Comparison of ENCODE assay signal across 12 cellular contexts in the genomic region with DNA sequence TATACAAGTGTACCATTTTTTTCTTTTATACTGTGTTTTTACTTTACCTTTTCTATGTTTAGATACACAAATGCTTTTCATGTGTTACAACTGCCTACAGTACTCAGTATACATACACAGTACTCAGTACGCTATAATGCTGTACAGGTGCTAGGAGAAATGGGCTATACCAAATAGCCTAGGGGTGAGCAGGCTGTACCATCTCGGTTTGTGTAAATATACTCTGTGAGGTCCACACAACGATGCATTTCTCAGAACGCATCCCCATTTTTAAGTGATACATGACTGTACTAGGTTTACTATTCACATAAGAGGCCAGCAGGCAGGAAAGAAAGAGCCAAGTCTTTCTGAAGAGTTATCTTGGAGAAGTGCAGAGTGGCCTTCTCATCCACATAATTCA.
DNase-seq lines count a peak whose midpoint lies in the region; FAIRE-seq and TF ChIP-seq lines count a peak whose summit lies in the region.
"Had no signal": no experiment of that assay in that cellular context is flagged by ENCODE, and none has a peak within 500 bp of the region (broad histone marks: within the 10 kb centered on the region; RNA-seq: fewer than 3 reads in every experiment).

No MANE protein-coding gene starts in this region.

- H4K5ac ChIP-seq in H1 (ENCODE audit: insufficient read length, low read depth, low read length), result no peak overlapping the region

- POLR2A ChIA-PET in H1 (lab: Charles Lee; ENCODE audit: partially characterized antibody), result no interaction called here

- no peak overlapping the region for H2BK120ac ChIP-seq in H1 (replicated peaks; ENCODE audit: low read depth, low read length)

- no peak overlapping the region for H2AFZ ChIP-seq in H1 (ENCODE audit: low read length)

- DNase-seq in NCI-H748 (lab: John Stamatoyannopoulos, UW; ENCODE audit: unreplicated experiment) (peak; percentile 29), NCI-H748 treated with DMSO at 0.1 percent for 48 hours (lab: John Stamatoyannopoulos, UW) (no peak), DMS53 treated with DMSO at 0.1 percent for 48 hours (lab: John Stamatoyannopoulos, UW; ENCODE audit: unreplicated experiment) (peak; percentile 21), NCI-H69 (lab: John Stamatoyannopoulos, UW) (peak; percentile 21), H1 (ENCODE audit: low read depth in 1 of 2, low spot score in 2 of 2) (no peak), NCI-H2171 treated with DMSO at 0.1 percent for 48 hours (lab: John Stamatoyannopoulos, UW) (no peak)
- no peak for DNase-seq in activated effector memory CD4-positive, alpha-beta T cell treated with anti-CD3 and anti-CD28 coated beads, Interleukin-2, amount 50 U/mL, for 16 hours
- DNase-seq: C1 segment of cervical spinal cord; CD4-positive, alpha-beta T cell; DND-41; GF-D8; H7 had no signal

- no peak for TF ChIP-seq POLR2A in H1 (IDR thresholded peaks at IDR 0.05; ENCODE audit: control extremely low read depth in 1 of 2, low read depth in 2 of 2, low read length in 2 of 2)

- H3K23me2 ChIP-seq in H1 (ENCODE audit: low read depth, low read length), result no peaks in the 10 kb centered on the region

- no peaks in the 10 kb centered on the region for H3K9me3 ChIP-seq in H1 (ENCODE audit: insufficient read depth in 2 of 2, low read depth in 1 of 2, low read length in 1 of 2)

- H2BK5ac ChIP-seq in H1 (ENCODE audit: low read depth, low read length), result no peak overlapping the region

- peaks cover under 1 to 3% (median 2%) of the 10 kb centered on the region in 4 experiments; a peak in 4 of 7 replicates for H3K27me3 ChIP-seq in H1 (replicated peaks in 1 of 4; ENCODE audit: control insufficient read depth in 3 of 4, extremely low read depth in 1 of 4, insufficient read depth in 3 of 4, low read length in 3 of 4)

- no peak for TF ChIP-seq RAD21 in H1 (IDR thresholded peaks at IDR 0.05 in 1 of 2, conservative IDR thresholded peaks at IDR 0.05 in 1 of 2; ENCODE audit: low read depth in 2 of 2, low read length in 2 of 2)

- no peak overlapping the region for H3K4me2 ChIP-seq in H1 (ENCODE audit: insufficient read depth in 1 of 2, low read depth in 2 of 2, low read length in 2 of 2)

- H2AK5ac ChIP-seq in H1 (ENCODE audit: low read depth, low read length), result no peak overlapping the region

- H3K79me2 ChIP-seq in H1 (ENCODE audit: control insufficient read depth in 1 of 2, insufficient read depth in 2 of 2, low read length in 2 of 2), result no peaks in the 10 kb centered on the region

- no peak overlapping the region for H3K27ac ChIP-seq in H1 (ENCODE audit: low read depth, low read length)

- no peak overlapping the region for H3K18ac ChIP-seq in H1 (ENCODE audit: extremely low read depth, low read length)

- H3K14ac ChIP-seq in H1 (ENCODE audit: insufficient read length), result no peak overlapping the region

- H3K4me3 ChIP-seq in H1 (ENCODE audit: extremely low read depth in 1 of 4, insufficient read depth in 2 of 4, low read depth in 3 of 4, low read length in 4 of 4), result no peak overlapping the region

- H3K79me1 ChIP-seq in H1 (ENCODE audit: low read depth, low read length), result no peaks in the 10 kb centered on the region

- no peak overlapping the region for H2BK12ac ChIP-seq in H1 (ENCODE audit: low read depth, low read length)

- no peak overlapping the region for H2BK15ac ChIP-seq in H1 (ENCODE audit: low read length)

- FAIRE-seq in H1 (lab: Jason Lieb, UNC), result no peak

- no peak overlapping the region for H2BK20ac ChIP-seq in H1 (ENCODE audit: low read length)

- no peak overlapping the region for H3K4ac ChIP-seq in H1 (replicated peaks; ENCODE audit: insufficient read length, low read depth, low read length)

- no peaks in the 10 kb centered on the region for H3K36me3 ChIP-seq in H1 (ENCODE audit: control insufficient read depth in 2 of 4, insufficient read depth in 4 of 4, low read length in 3 of 4)

- H4K20me1 ChIP-seq in H1 (replicated peaks in 1 of 2; ENCODE audit: control insufficient read depth in 1 of 2, insufficient read depth in 2 of 2, low read length in 2 of 2), result no peaks in the 10 kb centered on the region

- WGBS in H1 (ENCODE audit: extremely low coverage in 1 of 2, insufficient coverage in 1 of 2, insufficient read length in 1 of 2, insufficient replicate concordance in 2 of 2, low coverage in 1 of 2, low lambda C conversion rate in 2 of 2, missing lambda C conversion rate in 1 of 2), 2 experiments, result 92% methylated on average over 4 of the region's 4 CpGs; no CpG with 5 or more reads in 1 of the 2 experiments

- peaks cover 0 to 5% (median 3%) of the 10 kb centered on the region in 4 experiments; a peak in 3 of 7 replicates for H3K4me1 ChIP-seq in H1 (replicated peaks in 1 of 4; ENCODE audit: control insufficient read depth in 3 of 4, insufficient read depth in 4 of 4, low read length in 3 of 4)

- no peak overlapping the region for H3K56ac ChIP-seq in H1 (replicated peaks; ENCODE audit: insufficient read length, low read depth, low read length)

- no peak overlapping the region for H3K9ac ChIP-seq in H1 (replicated peaks in 1 of 4; ENCODE audit: extremely low read depth in 1 of 4, low read depth in 3 of 4, low read length in 3 of 4)

- H4K91ac ChIP-seq in H1 (replicated peaks; ENCODE audit: insufficient read length, low read length), result no peak overlapping the region

- TF ChIP-seq CTCF in H1 (IDR thresholded peaks at IDR 0.05; ENCODE audit: control extremely low read depth in 1 of 3, insufficient read depth in 1 of 3, low read depth in 1 of 3, low read length in 3 of 3), result no peak

- TF ChIP-seq EP300 in H1 (IDR thresholded peaks at IDR 0.05; ENCODE audit: borderline replicate concordance in 1 of 2, low read depth in 2 of 2, low read length in 2 of 2), result 0 out of 3 replicates have a peak, but pooled peaks of 1 of the 2 experiments have one; percentile 23

- H3K23ac ChIP-seq in H1 (ENCODE audit: insufficient read length), result no peak overlapping the region

- CTCF ChIA-PET in H1 (lab: Charles Lee; ENCODE audit: partially characterized antibody), result interaction anchor here (1.2 kb wide), 1 partner anchor 553 kb away, joined by 3 read pairs; no protein-coding TSS in a partner anchor

- H4K8ac ChIP-seq in H1 (ENCODE audit: extremely low read depth, insufficient read depth, low read length), result no peak overlapping the region

TF ChIP-seq in H1, 55 proteins besides CTCF, POLR2A, EP300 and RAD21:
- TF ChIP-seq JUND (IDR thresholded peaks at IDR 0.05; ENCODE audit: low read length) (peak; percentile 46; the same call in 1 of the 2 replicates), YY1 (IDR thresholded peaks at IDR 0.05; ENCODE audit: low read depth, low read length) (no peak), POLR2AphosphoS5 (IDR thresholded peaks at IDR 0.05; ENCODE audit: low read depth, low read length) (no peak)
TF ChIP-seq in H1: peak in this region for 1.

Comparison
In these comparisons a context has a peak if more than half of its experiments do, and no peak if none do; other contexts are left out.
1. DNase-seq: peak in NCI-H748 (single experiment), DMS53 treated with DMSO at 0.1 percent for 48 hours (single experiment) and NCI-H69 (single experiment); none in NCI-H748 treated with DMSO at 0.1 percent for 48 hours (single experiment), H1 (0 of 2), activated effector memory CD4-positive, alpha-beta T cell treated with anti-CD3 and anti-CD28 coated beads, Interleukin-2, amount 50 U/mL, for 16 hours (single experiment) and NCI-H2171 treated with DMSO at 0.1 percent for 48 hours (single experiment).